12 cellular contexts compared by ENCODE assay signal in the genomic region with DNA sequence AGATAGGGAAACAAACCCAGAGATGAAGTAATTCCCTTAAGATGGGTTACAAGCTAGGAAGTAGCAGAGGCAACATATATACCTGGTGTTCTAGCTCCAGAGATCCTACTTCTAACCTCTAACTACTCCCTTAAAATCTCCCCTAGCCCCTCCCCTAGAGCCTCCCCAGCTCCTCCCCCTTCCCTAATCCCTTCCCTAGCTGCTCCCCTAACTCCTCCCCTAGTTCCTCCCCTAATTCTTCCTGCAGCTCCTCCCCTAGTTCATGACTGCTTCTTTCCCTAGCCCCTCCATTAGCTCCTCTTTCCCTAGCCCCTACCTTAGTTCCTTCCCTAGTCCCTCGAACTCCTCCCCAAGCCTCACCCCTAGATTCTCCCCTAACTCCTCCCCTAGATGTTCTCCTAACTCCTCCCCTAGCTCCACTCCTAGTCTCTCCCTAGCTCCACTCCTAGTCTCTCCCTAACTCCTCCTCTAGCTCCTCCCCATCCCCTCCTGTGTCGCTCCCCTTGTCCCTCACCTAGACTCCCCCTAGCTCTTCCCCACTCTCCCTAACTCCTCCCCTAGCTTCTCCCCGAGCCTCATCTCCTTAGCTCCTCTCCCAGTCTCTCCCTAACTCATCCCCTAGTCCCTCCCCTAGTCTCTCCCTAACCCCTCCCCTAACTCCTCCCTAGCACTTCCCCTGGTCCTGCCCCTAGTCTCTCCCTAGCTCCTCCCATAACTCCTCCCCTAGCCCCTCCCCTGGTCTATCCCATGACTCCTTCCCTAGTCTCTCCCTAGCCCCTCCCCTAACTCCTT.
DNase-seq lines count a peak whose midpoint lies in the region; ATAC-seq and TF ChIP-seq lines count a peak whose summit lies in the region.
"Had no signal": no experiment of that assay in that cellular context is flagged by ENCODE, and none has a peak within 500 bp of the region (broad histone marks: within the 10 kb centered on the region; RNA-seq: fewer than 3 reads in every experiment).

No MANE protein-coding gene starts in this region.

- ATAC-seq in right cardiac atrium = peak; percentile 25 to 33
- peak; percentile 60 for ATAC-seq in stimulated activated memory B cell treated with anti-CD40 and anti-IgM and Interleukin-4, amounts not matched to agents 10 μg/mL and 1 μg/mL and 100 μg/mL, for 72 hours
- no peak for ATAC-seq in CD8-positive, alpha-beta T cell

- CTCF ChIA-PET in CD8-positive, alpha-beta T cell (lab: Charles Lee) = interaction anchor here (1.0 kb wide), 1 partner anchor 108 kb away, joined by 3 read pairs; a partner anchor contains a TSS

- DNase-seq in right cardiac atrium (no peak), left ventricle myocardium inferior (no peak), HT1080 (ENCODE audit: low read depth) (peak; percentile 40), HPDE6-E6E7 (ENCODE audit: extremely low spot score) (no peak), NCI-H2081 (lab: John Stamatoyannopoulos, UW) (no peak)
- DNase-seq in activated CD4-positive, CD25-positive, alpha-beta regulatory T cell treated with anti-CD3 and anti-CD28 coated beads, Interleukin-2, amount 50 U/mL, for 72 hours = peak; percentile 35
- no peak for DNase-seq in CD8-positive, alpha-beta T cell
- DNase-seq: heart right ventricle, ovary had no signal

- H3K27ac ChIP-seq in right cardiac atrium (ENCODE audit: low read length) (no peak overlapping the region), left ventricle myocardium inferior (replicated peaks) (no peak overlapping the region)
- no peak overlapping the region for H3K27ac ChIP-seq in CD8-positive, alpha-beta T cell (ENCODE audit: low read depth, low read length)
- H3K27ac ChIP-seq: heart right ventricle, ovary had no signal

- H3K27me3 ChIP-seq in right cardiac atrium (ENCODE audit: control insufficient read depth, insufficient read depth) = no peaks in the 10 kb centered on the region
- H3K27me3 ChIP-seq in left ventricle myocardium inferior (ENCODE audit: low read depth) = no peaks in the 10 kb centered on the region
- no peaks in the 10 kb centered on the region for H3K27me3 ChIP-seq in CD8-positive, alpha-beta T cell (ENCODE audit: insufficient read depth, low read length)
- H3K27me3 ChIP-seq: heart right ventricle, ovary had no signal

- no peak overlapping the region for H3K4me3 Mint-ChIP-seq in stimulated activated memory B cell treated with anti-CD40 and anti-IgM and Interleukin-4, amounts not matched to agents 10 μg/mL and 1 μg/mL and 100 μg/mL, for 72 hours
- no peak overlapping the region for H3K4me3 Mint-ChIP-seq in CD8-positive, alpha-beta T cell
- H3K4me3 Mint-ChIP-seq: CD4-positive, CD25-positive, alpha-beta regulatory T cell; T-helper 2 cell treated with Interferon-gamma antibody and Interleukin-4, amounts not matched to agents 5 μg/mL and 100 μg/mL, for 36 hours had no signal

- no peak overlapping the region for H3K4me3 ChIP-seq in right cardiac atrium (ENCODE audit: low read length)
- no peak overlapping the region for H3K4me3 ChIP-seq in left ventricle myocardium inferior
- H3K4me3 ChIP-seq in CD8-positive, alpha-beta T cell (ENCODE audit: low read depth, low read length) = no peak overlapping the region
- H3K4me3 ChIP-seq: heart right ventricle, ovary had no signal

- no peaks in the 10 kb centered on the region for H3K36me3 Mint-ChIP-seq in stimulated activated memory B cell treated with anti-CD40 and anti-IgM and Interleukin-4, amounts not matched to agents 10 μg/mL and 1 μg/mL and 100 μg/mL, for 72 hours
- H3K36me3 Mint-ChIP-seq in CD8-positive, alpha-beta T cell = peaks cover 5% of the 10 kb centered on the region
- H3K36me3 Mint-ChIP-seq: CD4-positive, CD25-positive, alpha-beta regulatory T cell had no signal

- peaks cover 7% of the 10 kb centered on the region for H3K9me3 Mint-ChIP-seq in stimulated activated memory B cell treated with anti-CD40 and anti-IgM and Interleukin-4, amounts not matched to agents 10 μg/mL and 1 μg/mL and 100 μg/mL, for 72 hours
- H3K9me3 Mint-ChIP-seq in CD8-positive, alpha-beta T cell = no peaks in the 10 kb centered on the region
- H3K9me3 Mint-ChIP-seq: T-helper 2 cell treated with Interferon-gamma antibody and Interleukin-4, amounts not matched to agents 5 μg/mL and 100 μg/mL, for 36 hours had no signal

- H3K27ac Mint-ChIP-seq in stimulated activated memory B cell treated with anti-CD40 and anti-IgM and Interleukin-4, amounts not matched to agents 10 μg/mL and 1 μg/mL and 100 μg/mL, for 72 hours = no peak overlapping the region
- no peak overlapping the region for H3K27ac Mint-ChIP-seq in CD8-positive, alpha-beta T cell
- H3K27ac Mint-ChIP-seq: T-helper 2 cell treated with Interferon-gamma antibody and Interleukin-4, amounts not matched to agents 5 μg/mL and 100 μg/mL, for 36 hours had no signal

- H3K4me1 ChIP-seq in right cardiac atrium (ENCODE audit: control insufficient read depth, insufficient read depth, low read length) (no peaks in the 10 kb centered on the region), left ventricle myocardium inferior (no peaks in the 10 kb centered on the region)
- no peaks in the 10 kb centered on the region for H3K4me1 ChIP-seq in CD8-positive, alpha-beta T cell (ENCODE audit: insufficient read depth, low read length)
- H3K4me1 ChIP-seq: heart right ventricle had no signal

- POLR2A ChIA-PET in CD8-positive, alpha-beta T cell (lab: Charles Lee) = interaction anchor here (0.6 to 1.2 kb wide), 2 partner anchors 11 to 60 kb away, joined by 3 read pairs; no protein-coding TSS in a partner anchor

- H3K9me3 ChIP-seq in right cardiac atrium (ENCODE audit: control insufficient read depth, low read length) (no peaks in the 10 kb centered on the region), left ventricle myocardium inferior (replicated peaks) (no peaks in the 10 kb centered on the region)
- no peaks in the 10 kb centered on the region for H3K9me3 ChIP-seq in CD8-positive, alpha-beta T cell (ENCODE audit: low read length)
- H3K9me3 ChIP-seq: heart right ventricle, ovary had no signal

- intact Hi-C loops in right cardiac atrium (cut with DNase I) (no loop called here), left ventricle myocardium inferior (cut with micrococcal nuclease) (no loop called here)
- intact Hi-C loops in CD8-positive, alpha-beta T cell (cut with DNase I, micrococcal nuclease) = no loop called here

- H3K4me1 Mint-ChIP-seq in stimulated activated memory B cell treated with anti-CD40 and anti-IgM and Interleukin-4, amounts not matched to agents 10 μg/mL and 1 μg/mL and 100 μg/mL, for 72 hours = no peaks in the 10 kb centered on the region
- H3K4me1 Mint-ChIP-seq in CD8-positive, alpha-beta T cell (ENCODE audit: low read depth) = no peaks in the 10 kb centered on the region
- H3K4me1 Mint-ChIP-seq: CD4-positive, CD25-positive, alpha-beta regulatory T cell had no signal

- no peaks in the 10 kb centered on the region for H3K27me3 Mint-ChIP-seq in stimulated activated memory B cell treated with anti-CD40 and anti-IgM and Interleukin-4, amounts not matched to agents 10 μg/mL and 1 μg/mL and 100 μg/mL, for 72 hours
- H3K27me3 Mint-ChIP-seq in CD8-positive, alpha-beta T cell (ENCODE audit: low read depth) = no peaks in the 10 kb centered on the region
- H3K27me3 Mint-ChIP-seq: CD4-positive, CD25-positive, alpha-beta regulatory T cell had no signal

- no peaks in the 10 kb centered on the region for H3K36me3 ChIP-seq in left ventricle myocardium inferior
- H3K36me3 ChIP-seq in CD8-positive, alpha-beta T cell (ENCODE audit: insufficient read depth, low read length) = no peaks in the 10 kb centered on the region
- H3K36me3 ChIP-seq: heart right ventricle, ovary had no signal

- TF ChIP-seq CTCF in left ventricle myocardium inferior (IDR thresholded peaks at IDR 0.05; ENCODE audit: borderline replicate concordance) = no peak
- TF ChIP-seq CTCF in CD8-positive, alpha-beta T cell (IDR thresholded peaks at IDR 0.05) = no peak

- WGBS in right cardiac atrium = 96% methylated on average over 3 of the region's 3 CpGs

Comparison
In these comparisons a context has a peak if more than half of its experiments do, and no peak if none do; other contexts are left out.
1. DNase-seq: peak in HT1080 (single experiment) and activated CD4-positive, CD25-positive, alpha-beta regulatory T cell treated with anti-CD3 and anti-CD28 coated beads, Interleukin-2, amount 50 U/mL, for 72 hours (single experiment); none in right cardiac atrium (0 of 3), left ventricle myocardium inferior (single experiment), CD8-positive, alpha-beta T cell (0 of 7), HPDE6-E6E7 (single experiment) and NCI-H2081 (0 of 2).